In genomic region chr4:86593726-86594558, GRCh38 we compare ENCODE assay signal across 8 cellular contexts. TPM values are rescaled to one million over a fixed set of nuclear protein-coding genes. Genes with fewer than 3 reads are reported as not detected.
DNase-seq lines count a peak whose midpoint lies in the region; ATAC-seq and TF ChIP-seq lines count a peak whose summit lies in the region.

Gene PTPN13 (plus strand): TSS chr4:86594315. CDS start chr4:86635257, 40,942 bp downstream.

- H3K27me3 ChIP-seq in PC-3 (ENCODE audit: low read length) = no peaks in the 10 kb centered on the region
- no peaks in the 10 kb centered on the region for H3K27me3 ChIP-seq in fibroblast of lung (ENCODE audit: control insufficient read depth, insufficient read depth, low read length)

- no peaks in the 10 kb centered on the region for H3K36me3 Mint-ChIP-seq in stimulated activated memory B cell treated with anti-CD40 and anti-IgM and Interleukin-4, amounts not matched to agents 10 μg/mL and 1 μg/mL and 100 μg/mL, for 72 hours

- POLR2A ChIA-PET in PC-3 (lab: Charles Lee; ENCODE audit: unreplicated experiment) = interaction anchor here (0.5 to 1.1 kb wide), 4 partner anchors 12 to 341 kb away, joined by 3 to 14 read pairs (median 5); no protein-coding TSS in a partner anchor

- H3K36me3 ChIP-seq in PC-3 (ENCODE audit: low read depth, low read length) (no peaks in the 10 kb centered on the region), fibroblast of lung (ENCODE audit: control insufficient read depth, insufficient read depth, low read length) (no peaks in the 10 kb centered on the region)

- peaks cover 44% of the 10 kb centered on the region for H3K79me2 ChIP-seq in PC-3 (ENCODE audit: low read length)
- H3K79me2 ChIP-seq in fibroblast of lung (ENCODE audit: control insufficient read depth, insufficient read depth, low read length) = peaks cover 35% of the 10 kb centered on the region

- H2AFZ ChIP-seq in PC-3 (ENCODE audit: low read length) (peak within 1 kb of the TSS; percentile 96), fibroblast of lung (ENCODE audit: low read length) (peak within 1 kb of the TSS; percentile 97)

- DNase-seq in COLO829 (ENCODE audit: low spot score) (peak; percentile 98), HT-29 (ENCODE audit: low spot score) (peak; percentile 98), PC-3 (peak; percentile 97), activated T-helper 1 cell treated with Interleukin-2 at 50 U/mL for 16 hours (ENCODE audit: low read depth) (peak; percentile 44), fibroblast of lung (ENCODE audit: low read depth in 2 of 2) (peak; percentile 99), myocyte (ENCODE audit: low read depth) (peak; percentile 36)

- H3K27ac Mint-ChIP-seq in stimulated activated memory B cell treated with anti-CD40 and anti-IgM and Interleukin-4, amounts not matched to agents 10 μg/mL and 1 μg/mL and 100 μg/mL, for 72 hours = no peak within 1 kb of the TSS

- no peaks in the 10 kb centered on the region for H3K9me2 ChIP-seq in PC-3 (replicated peaks; ENCODE audit: low read length)

- H3K27me3 Mint-ChIP-seq in stimulated activated memory B cell treated with anti-CD40 and anti-IgM and Interleukin-4, amounts not matched to agents 10 μg/mL and 1 μg/mL and 100 μg/mL, for 72 hours = peaks cover 48% of the 10 kb centered on the region

- H3K4me2 ChIP-seq in PC-3 (ENCODE audit: low read length) (peak within 1 kb of the TSS; percentile 84), fibroblast of lung (ENCODE audit: extremely low read depth, insufficient read depth, low read length) (peak within 1 kb of the TSS; percentile 89)

- TF ChIP-seq CTCF in PC-3 (conservative IDR thresholded peaks at IDR 0.05; ENCODE audit: low read depth, low read length) = no peak
- no peak for TF ChIP-seq CTCF in fibroblast of lung (conservative IDR thresholded peaks at IDR 0.05 in 1 of 2, IDR thresholded peaks at IDR 0.05 in 1 of 2; ENCODE audit: low read depth in 1 of 2, low read length in 2 of 2)

- H3K4me3 ChIP-seq in PC-3 (ENCODE audit: low read length) (peak within 1 kb of the TSS; percentile 98), fibroblast of lung (replicated peaks in 1 of 4; ENCODE audit: control extremely low read depth in 1 of 4, insufficient read depth in 1 of 4, low read depth in 3 of 4, low read length in 4 of 4) (peak within 1 kb of the TSS; percentile 71 to 95 (median 82))

- peak within 1 kb of the TSS; percentile 58 for H3K4me3 Mint-ChIP-seq in stimulated activated memory B cell treated with anti-CD40 and anti-IgM and Interleukin-4, amounts not matched to agents 10 μg/mL and 1 μg/mL and 100 μg/mL, for 72 hours

- CTCF ChIA-PET in PC-3 (lab: Charles Lee) = interaction anchor here (0.7 to 1.3 kb wide), 3 partner anchors 72 to 292 kb away, joined by 3 to 9 read pairs (median 4); no protein-coding TSS in a partner anchor

- no peaks in the 10 kb centered on the region for H3K9me3 Mint-ChIP-seq in stimulated activated memory B cell treated with anti-CD40 and anti-IgM and Interleukin-4, amounts not matched to agents 10 μg/mL and 1 μg/mL and 100 μg/mL, for 72 hours

- peaks cover 18% of the 10 kb centered on the region for H3K4me1 Mint-ChIP-seq in stimulated activated memory B cell treated with anti-CD40 and anti-IgM and Interleukin-4, amounts not matched to agents 10 μg/mL and 1 μg/mL and 100 μg/mL, for 72 hours

- BruUV-seq in PC-3 (replicated peaks; lab: Mats Ljungman, UMichigan) = no TSS peak

- H3K9me3 ChIP-seq in PC-3 (ENCODE audit: low read length) = no peaks in the 10 kb centered on the region
- H3K9me3 ChIP-seq in fibroblast of lung (ENCODE audit: control insufficient read depth, insufficient read depth, low read depth, low read length) = no peaks in the 10 kb centered on the region

- H3K27ac ChIP-seq in PC-3 (ENCODE audit: low read length) (peak within 1 kb of the TSS; percentile 41), fibroblast of lung (ENCODE audit: insufficient read depth, low read length) (peak within 1 kb of the TSS; percentile 94)

- ATAC-seq in GM21367 (IDR thresholded peaks at IDR 0.05; ENCODE audit: unreplicated experiment) (peak; percentile 97), PC-3 (peak; percentile 90)
- peak; percentile 91 for ATAC-seq in stimulated activated memory B cell treated with anti-CD40 and anti-IgM and Interleukin-4, amounts not matched to agents 10 μg/mL and 1 μg/mL and 100 μg/mL, for 72 hours

- intact Hi-C loops in PC-3 (cut with micrococcal nuclease) = loop anchor here (1.0 to 10.0 kb wide), 3 partner anchors 96 to 301 kb away; no protein-coding TSS in a partner anchor

- H3K9ac ChIP-seq in PC-3 (ENCODE audit: low read length) (peak within 1 kb of the TSS; percentile 70), fibroblast of lung (ENCODE audit: insufficient read depth, low read length) (peak within 1 kb of the TSS; percentile 89)

- H3K4me1 ChIP-seq in PC-3 (ENCODE audit: insufficient read depth, low read length) (peaks cover 32% of the 10 kb centered on the region), fibroblast of lung (ENCODE audit: control insufficient read depth, extremely low read depth, insufficient read depth, low read length) (peaks cover 7% of the 10 kb centered on the region)

- H3F3A ChIP-seq in PC-3 (ENCODE audit: low read length, unreplicated experiment) = no peaks in the 10 kb centered on the region

- H4K20me1 ChIP-seq in PC-3 (ENCODE audit: low read length) (0 out of 2 replicates have a peak, but pooled peaks cover 4% of the 10 kb centered on the region), fibroblast of lung (ENCODE audit: control insufficient read depth, extremely low read depth, insufficient read depth, low read length) (no peaks in the 10 kb centered on the region)

RNA-seq across cellular contexts. Expression of gene PTPN13, which starts in this region (rescaled TPM):
- total RNA-seq in HT-29 (2014; rRNA removed; shearing (Covaris generic)) = 6.1 and 8.9 TPM in 2 replicates
- total RNA-seq in PC-3 (2014; rRNA removed) (12.1 and 16.2 TPM in 2 replicates), fibroblast of lung (55.2 and 136 TPM in 2 replicates), myocyte (under 0.01 and 0.05 TPM in 2 replicates)
- polyA plus RNA-seq in fibroblast of lung = 14.7 and 16.5 TPM in 2 replicates
- 16.6 and 17.7 TPM in 2 replicates for polyA plus RNA-seq in fibroblast of lung (2012)
- 9.9 and 12.2 TPM in 2 replicates for polyA minus RNA-seq in fibroblast of lung (ENCODE audit: low replicate concordance)
- polyA plus RNA-seq in myocyte (2012) = not detected

Comparison
In these comparisons a context has a peak if more than half of its experiments do, and no peak if none do; other contexts are left out.
1. Peak in every context shown above with its lines: DNase-seq, ATAC-seq, H3K4me3 ChIP-seq and H3K27ac ChIP-seq.
2. Peak in DNase-seq in myocyte; RNA of the gene not detected or under 1 TPM.
3. DNase-seq: peak in every context shown above with its lines; median percentile 99 in fibroblast of lung; 98 in COLO829; 98 in HT-29; 97 in PC-3; 44 in activated T-helper 1 cell treated with Interleukin-2 at 50 U/mL for 16 hours; 36 in myocyte.